In the genomic region with DNA sequence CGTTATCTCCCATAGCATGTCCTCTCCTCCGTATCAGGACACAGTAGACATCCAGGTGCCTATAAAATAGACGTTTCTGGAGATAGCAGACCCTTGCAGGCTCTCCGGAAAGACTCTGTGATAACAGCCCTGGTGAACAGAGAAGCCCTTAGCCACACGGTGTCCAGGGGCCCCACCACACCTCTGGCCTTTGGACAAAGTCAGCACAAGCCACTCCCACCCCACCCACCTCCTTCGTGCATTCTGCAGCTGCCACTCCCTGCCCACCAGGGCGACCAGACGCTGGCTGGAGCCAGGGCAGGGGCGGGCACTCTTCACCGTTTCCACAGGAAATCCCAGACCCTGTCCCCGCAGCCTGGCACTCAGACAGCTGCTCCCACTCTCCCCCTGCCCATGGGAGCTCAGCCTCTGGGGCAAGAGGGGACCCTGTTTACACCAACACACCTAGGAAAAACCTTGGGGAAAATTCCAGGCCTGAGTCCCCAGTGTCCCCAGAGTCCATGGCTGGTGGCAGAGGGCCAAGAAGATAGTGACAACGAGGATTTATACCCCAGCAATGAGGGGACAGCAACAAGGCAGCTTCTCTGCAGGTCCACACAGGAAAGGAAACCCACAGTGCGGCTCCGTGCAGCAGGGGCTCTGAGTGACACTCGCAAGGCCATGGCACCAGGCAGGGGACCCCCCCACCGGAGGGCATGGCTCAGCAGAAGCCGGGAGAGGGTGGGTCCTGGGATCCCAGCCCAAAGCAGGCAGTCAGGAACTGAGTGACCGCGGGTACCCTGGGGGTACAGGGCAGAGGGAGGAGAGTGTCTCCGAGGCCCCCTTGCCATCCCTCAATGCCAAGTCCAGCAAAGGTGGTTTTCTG, we compare ENCODE assay signal across 22 cellular contexts. TPM values are rescaled to one million over a fixed set of nuclear protein-coding genes. Genes with fewer than 3 reads are reported as not detected.
DNase-seq lines count a peak whose midpoint lies in the region; ATAC-seq, FAIRE-seq and TF ChIP-seq lines count a peak whose summit lies in the region.
"Had no signal": no experiment of that assay in that cellular context is flagged by ENCODE, and none has a peak within 500 bp of the region (broad histone marks: within the 10 kb centered on the region; RNA-seq: fewer than 3 reads in every experiment).

No MANE protein-coding gene starts in this region.

- H2BK5ac ChIP-seq in neuronal stem cell (ENCODE audit: low read length) = no peak overlapping the region

- no peak for TF ChIP-seq EP300 in HepG2 (IDR thresholded peaks at IDR 0.05; ENCODE audit: low read depth in 2 of 2, low read length in 2 of 2)
- no peak for TF ChIP-seq EP300 in HepG2 (CRISPR knock-in tag; IDR thresholded peaks at IDR 0.05; ENCODE audit: borderline replicate concordance)

- TF ChIP-seq RAD21 in HepG2 (CRISPR knock-in tag; IDR thresholded peaks at IDR 0.05) = no peak

- peaks cover 10% of the 10 kb centered on the region for H3K27me3 Mint-ChIP-seq in osteocyte (ENCODE audit: unreplicated experiment)
- peaks cover 37% of the 10 kb centered on the region for H3K27me3 Mint-ChIP-seq in nephron progenitor cell (ENCODE audit: low read depth, poor library complexity)

- H3K36me3 ChIP-seq in HepG2 (replicated peaks in 1 of 2; ENCODE audit: control insufficient read depth in 1 of 2, insufficient read depth in 2 of 2, low read length in 2 of 2) (no peaks in the 10 kb centered on the region), right lobe of liver (no peaks in the 10 kb centered on the region), Peyer's patch (no peaks in the 10 kb centered on the region), neuronal stem cell (replicated peaks in 1 of 2; ENCODE audit: control insufficient read depth in 2 of 2, insufficient read depth in 2 of 2, low read length in 2 of 2) (no peaks in the 10 kb centered on the region), testis (ENCODE audit: low read depth, missing control alignments) (no peaks in the 10 kb centered on the region)

- DNase-seq in HepG2 (ENCODE audit: low spot score) (peak; percentile 55), right lobe of liver (no peak), Peyer's patch (peak in 2 of 3 donors; percentile 61 to 66), neuronal stem cell (ENCODE audit: low spot score) (no peak), osteocyte (ENCODE audit: extremely low spot score, unreplicated experiment) (no peak), testis (no peak), nephron progenitor cell (no peak)
- DNase-seq: DMS153, GDM1, NCI-H1417, NCI-H187, NCI-H2107, NCI-H510A, NCI-H748 treated with DMSO at 0.1 percent for 48 hours, RPMI8226, SHP77 treated with DMSO at 0.1 percent for 48 hours had no signal

- no peak overlapping the region for H2AFZ ChIP-seq in HepG2 (ENCODE audit: low read length)
- no peak overlapping the region for H2AFZ ChIP-seq in neuronal stem cell (ENCODE audit: low read length)

- TF ChIP-seq POLR2A in HepG2 (IDR thresholded peaks at IDR 0.05; ENCODE audit: insufficient read depth in 1 of 2, low read depth in 2 of 2, low read length in 2 of 2) (0 out of 4 replicates have a peak, but pooled peaks of 1 of the 2 experiments have one; percentile 26), right lobe of liver (IDR thresholded peaks at IDR 0.05) (no peak), Peyer's patch (IDR thresholded peaks at IDR 0.05) (peak in 1 of 2 donors; percentile 27), testis (IDR thresholded peaks at IDR 0.05) (no peak)

- H3K27ac Mint-ChIP-seq in osteocyte (ENCODE audit: unreplicated experiment) (no peak overlapping the region), nephron progenitor cell (no peak overlapping the region)
- H3K27ac Mint-ChIP-seq: CD14-positive monocyte had no signal

- H3K9me3 ChIP-seq in HepG2 (ENCODE audit: low read length) = no peaks in the 10 kb centered on the region
- no peaks in the 10 kb centered on the region for H3K9me3 ChIP-seq in right lobe of liver
- H3K9me3 ChIP-seq in Peyer's patch = no peaks in the 10 kb centered on the region
- H3K9me3 ChIP-seq in neuronal stem cell (replicated peaks in 1 of 2; ENCODE audit: control insufficient read depth in 2 of 2, insufficient read depth in 1 of 2, low read depth in 1 of 2, low read length in 2 of 2) = no peaks in the 10 kb centered on the region
- no peaks in the 10 kb centered on the region for H3K9me3 ChIP-seq in testis

- peak overlapping the region; percentile 54 for H2AK5ac ChIP-seq in neuronal stem cell (ENCODE audit: low read depth, low read length)

- POLR2A ChIA-PET in HepG2 (lab: Yijun Ruan, JAX) = no interaction called here

- peak overlapping the region in 2 of 3 experiments; percentile 20 to 61; a peak in 3 of 6 replicates for H3K4me3 ChIP-seq in HepG2 (replicated peaks in 1 of 3; ENCODE audit: insufficient read depth in 1 of 3, low read depth in 2 of 3, low read length in 3 of 3)
- H3K4me3 ChIP-seq in right lobe of liver = no peak overlapping the region
- no peak overlapping the region for H3K4me3 ChIP-seq in Peyer's patch
- no peak overlapping the region for H3K4me3 ChIP-seq in neuronal stem cell (ENCODE audit: low read length in 2 of 2)
- H3K4me3 ChIP-seq in testis = no peak overlapping the region

- CTCF ChIA-PET in HepG2 (lab: Yijun Ruan, JAX; ENCODE audit: low intra/inter-chr PET ratio, low total read pairs) = no interaction called here

- no peak overlapping the region for H2BK120ac ChIP-seq in neuronal stem cell (ENCODE audit: low read depth, low read length)

- H2BK12ac ChIP-seq in neuronal stem cell (ENCODE audit: low read length) = peak overlapping the region; percentile 22

- H3K4ac ChIP-seq in neuronal stem cell (ENCODE audit: low read length) = no peak overlapping the region

- H3K9ac ChIP-seq in HepG2 (ENCODE audit: insufficient read depth, low read depth, low read length) (no peak overlapping the region), neuronal stem cell (ENCODE audit: low read depth, low read length, poor library complexity) (peak overlapping the region; percentile 44)
- H3K9ac ChIP-seq: KMS-11 had no signal

- ATAC-seq in HepG2 (peak; percentile 83), right lobe of liver (no peak)

- in situ Hi-C loops in HepG2 (cut with HindIII; ENCODE audit: extremely low pct_ligation_motif_present, low pct_unique_long_range_greater_than_20kb) = no loop called here

- WGBS in HepG2 (ENCODE audit: low lambda C conversion rate) = 15% methylated on average over 11 of the region's 20 CpGs
- 31% methylated on average over 3 of the region's 20 CpGs for WGBS in right lobe of liver (ENCODE audit: insufficient coverage, low coverage, low lambda C conversion rate, missing lambda C conversion rate)
- WGBS in neuronal stem cell (ENCODE audit: extremely low coverage in 2 of 2, insufficient read length in 2 of 2, insufficient replicate concordance in 1 of 2), 2 donors = no CpG with 5 or more reads among the region's 20 CpGs
- 61 to 77% methylated on average over 10 to 20 of the region's 20 CpGs for whole genome bisulfite sequencing in testis, 2 donors

- H3K18ac ChIP-seq in neuronal stem cell (ENCODE audit: low read length) = no peak overlapping the region

- no peaks in the 10 kb centered on the region for H3K4me1 Mint-ChIP-seq in osteocyte (ENCODE audit: unreplicated experiment)
- peaks cover 21% of the 10 kb centered on the region for H3K4me1 Mint-ChIP-seq in nephron progenitor cell
- H3K4me1 Mint-ChIP-seq: CD14-positive monocyte had no signal

- no TSS peak for BruUV-seq in HepG2 (replicated peaks; lab: Mats Ljungman, UMichigan)

- H3K4me1 ChIP-seq in HepG2 (ENCODE audit: insufficient read depth, low read length) = peaks cover 67% of the 10 kb centered on the region
- H3K4me1 ChIP-seq in right lobe of liver = no peaks in the 10 kb centered on the region
- H3K4me1 ChIP-seq in Peyer's patch = no peaks in the 10 kb centered on the region
- H3K4me1 ChIP-seq in neuronal stem cell (ENCODE audit: control insufficient read depth in 2 of 2, insufficient read depth in 1 of 2, low read depth in 1 of 2, low read length in 2 of 2) = no peaks in the 10 kb centered on the region
- no peaks in the 10 kb centered on the region for H3K4me1 ChIP-seq in testis

- no peak overlapping the region for H2BK15ac ChIP-seq in neuronal stem cell (ENCODE audit: low read length)

- no peak overlapping the region for H3K27ac ChIP-seq in HepG2 (ENCODE audit: extremely low read length, insufficient read depth, low read length)
- H3K27ac ChIP-seq in right lobe of liver = no peak overlapping the region
- H3K27ac ChIP-seq in Peyer's patch = no peak overlapping the region
- no peak overlapping the region for H3K27ac ChIP-seq in neuronal stem cell (replicated peaks; ENCODE audit: low read length)
- no peak overlapping the region for H3K27ac ChIP-seq in testis
- H3K27ac ChIP-seq: KMS-11 had no signal

- H4K20me1 ChIP-seq in HepG2 (ENCODE audit: insufficient read depth, low read length) = no peaks in the 10 kb centered on the region

- H3K36me3 Mint-ChIP-seq in osteocyte (ENCODE audit: unreplicated experiment) = no peaks in the 10 kb centered on the region
- H3K36me3 Mint-ChIP-seq in nephron progenitor cell (ENCODE audit: low read depth) = no peaks in the 10 kb centered on the region
- H3K36me3 Mint-ChIP-seq: CD14-positive monocyte had no signal

- intact Hi-C loops in HepG2 (cut with micrococcal nuclease; ENCODE audit: unreplicated experiment) (no loop called here), right lobe of liver (cut with DNase I) (no loop called here), testis (cut with DNase I; ENCODE audit: low total_unique reads) (no loop called here)

- H3K79me2 ChIP-seq in HepG2 (ENCODE audit: insufficient read depth, low read length) = no peaks in the 10 kb centered on the region

- no peak overlapping the region for H4K91ac ChIP-seq in neuronal stem cell (ENCODE audit: low read depth, low read length, poor library complexity)

- H3K23ac ChIP-seq in neuronal stem cell (ENCODE audit: low read depth, low read length, poor library complexity) = no peak overlapping the region

- no peak overlapping the region for H4K8ac ChIP-seq in neuronal stem cell (ENCODE audit: low read depth, low read length)

- H3K4me3 Mint-ChIP-seq in osteocyte (ENCODE audit: unreplicated experiment) (no peak overlapping the region), nephron progenitor cell (no peak overlapping the region)
- H3K4me3 Mint-ChIP-seq: CD14-positive monocyte had no signal

- H3K9me3 Mint-ChIP-seq in osteocyte (ENCODE audit: unreplicated experiment) (no peaks in the 10 kb centered on the region), nephron progenitor cell (peaks cover 4% of the 10 kb centered on the region)
- H3K9me3 Mint-ChIP-seq: CD14-positive monocyte had no signal

- H3K27me3 ChIP-seq in HepG2 (ENCODE audit: control insufficient read depth in 1 of 2, insufficient read depth in 2 of 2, low read length in 2 of 2) = peaks cover 8 to 25% of the 10 kb centered on the region in 2 experiments; a peak in 3 of 5 replicates
- H3K27me3 ChIP-seq in right lobe of liver = no peaks in the 10 kb centered on the region
- no peaks in the 10 kb centered on the region for H3K27me3 ChIP-seq in Peyer's patch
- H3K27me3 ChIP-seq in neuronal stem cell (ENCODE audit: control insufficient read depth in 3 of 3, insufficient read depth in 3 of 3, low read depth in 1 of 3, low read length in 3 of 3) = peaks cover 0 to 47% (median 0%) of the 10 kb centered on the region in 3 experiments
- H3K27me3 ChIP-seq in testis = no peaks in the 10 kb centered on the region

- peak; percentile 9; the same call in 1 of the 2 replicates for TF ChIP-seq CTCF in HepG2 (CRISPR knock-in tag; IDR thresholded peaks at IDR 0.05)
- TF ChIP-seq CTCF in right lobe of liver (IDR thresholded peaks at IDR 0.05) = no peak
- TF ChIP-seq CTCF in Peyer's patch (IDR thresholded peaks at IDR 0.05) = no peak
- no peak for TF ChIP-seq CTCF in osteocyte (IDR thresholded peaks at IDR 0.05)
- TF ChIP-seq CTCF in testis (IDR thresholded peaks at IDR 0.05) = no peak
- TF ChIP-seq CTCF in nephron progenitor cell (IDR thresholded peaks at IDR 0.05) = no peak

- peak overlapping the region; percentile 56 for H3K14ac ChIP-seq in neuronal stem cell (ENCODE audit: low read length)

- peak; percentile 23 for FAIRE-seq in HepG2 (lab: Jason Lieb, UNC)
- FAIRE-seq: H54 had no signal

- H3K79me1 ChIP-seq in neuronal stem cell (ENCODE audit: low read depth, low read length) = no peaks in the 10 kb centered on the region

- H3K4me2 ChIP-seq in HepG2 (ENCODE audit: low read depth, low read length) = peak overlapping the region; percentile 68
- H3K4me2 ChIP-seq in neuronal stem cell (ENCODE audit: insufficient read depth, low read length, poor library complexity, severe bottlenecking) = no peak overlapping the region
- H3K4me2 ChIP-seq: KMS-11 had no signal

RNA-seq across cellular contexts. Expression of a gene that starts 15.2 kb away (rescaled TPM):
- total RNA-seq in HepG2 (2016; rRNA removed; fragmentation: Illumina TruSeq; extraction: Trizol) (0.76 and 2.2 TPM in 2 replicates), right lobe of liver (10 to 100 TPM in 4 of 6 experiments, 1 to 10 TPM in 2; 3.4 to 43.2 (median 17.8) TPM), Peyer's patch (10 to 100 TPM in 3 of 4 donors, not detected in 1; 17.2 to 27.3 (median 22.5) TPM), osteocyte (not detected in 2 replicates), testis (under 1 TPM; 0.12 to 0.24 TPM)
- total RNA-seq in HepG2 (2016; cell fraction: cytosol; rRNA removed; fragmentation: Illumina TruSeq; extraction: Trizol; ENCODE audit: low read depth) = 0.30 TPM in 1 of 2 replicates, not detected in the other
- 0.54 and 2.3 TPM in 2 replicates for total RNA-seq in HepG2 (2016; cell fraction: insoluble cytoplasmic fraction; rRNA removed; fragmentation: Illumina TruSeq; extraction: Trizol)
- 0.28 and 0.41 TPM in 2 replicates for total RNA-seq in HepG2 (2016; cell fraction: membrane; rRNA removed; fragmentation: Illumina TruSeq; extraction: Trizol)
- 3.2 and 3.4 TPM in 2 replicates for total RNA-seq in HepG2 (2016; cell fraction: nucleus; rRNA removed; fragmentation: Illumina TruSeq; extraction: Trizol)
- polyA plus RNA-seq in HepG2 (2011; rRNA removed) (1.1 and 2.2 TPM in 2 replicates), testis (ENCODE audit: insufficient read depth, low read depth, low replicate concordance) (not detected)
- 1.2 and 1.3 TPM in 2 replicates for polyA plus RNA-seq in HepG2 (2011; cell fraction: cytosol; rRNA removed)
- polyA plus RNA-seq in HepG2 (2011; cell fraction: nucleus; rRNA removed) = 5.5 and 5.6 TPM in 2 replicates
- 1.7 and 2.5 TPM in 2 replicates for polyA plus RNA-seq in HepG2 (2012)
- 0.20 and 0.24 TPM in 2 replicates for polyA plus RNA-seq in HepG2 (2016; cell fraction: cytosol; fragmentation: Illumina TruSeq; extraction: Trizol; ENCODE audit: low read depth)
- 0.19 and 0.36 TPM in 2 replicates for polyA plus RNA-seq in HepG2 (2016; cell fraction: insoluble cytoplasmic fraction; fragmentation: Illumina TruSeq; extraction: Trizol; ENCODE audit: low read depth)
- 0.15 and 0.29 TPM in 2 replicates for polyA plus RNA-seq in HepG2 (2016; cell fraction: membrane; fragmentation: Illumina TruSeq; extraction: Trizol; ENCODE audit: low read depth)
- polyA plus RNA-seq in HepG2 (2016; cell fraction: nucleus; fragmentation: Illumina TruSeq; extraction: Trizol; ENCODE audit: insufficient read depth, low read depth) = 1.4 and 2.3 TPM in 2 replicates
- 6.6 TPM in 1 of 2 replicates, not detected in the other for polyA minus RNA-seq in HepG2 (2011; rRNA and poly(A)+ RNA removed; ENCODE audit: low replicate concordance)
- 0.79 and 1.1 TPM in 2 replicates for polyA minus RNA-seq in HepG2 (2011; cell fraction: cytosol; rRNA and poly(A)+ RNA removed)
- polyA minus RNA-seq in HepG2 (2011; cell fraction: nucleus; rRNA and poly(A)+ RNA removed) = 10.6 and 12.7 TPM in 2 replicates
- polyA plus RNA-seq in neuronal stem cell (2013, experiment 1 of 2) = not detected
- polyA plus RNA-seq in neuronal stem cell (2013, experiment 2 of 2) = not detected
- total RNA-seq: A172, Daoy, M059J had no signal
- polyA plus RNA-seq: CD14-positive monocyte had no signal

Comparison
In these comparisons a context has a peak if more than half of its experiments do, and no peak if none do; other contexts are left out.
1. DNase-seq: peak in HepG2 (single experiment) and Peyer's patch (2 of 3); none in right lobe of liver (0 of 3), neuronal stem cell (single experiment), osteocyte (single experiment), testis (single experiment) and nephron progenitor cell (single experiment).
2. H3K4me3 ChIP-seq: peak in HepG2 (2 of 3); none in right lobe of liver (0 of 3), Peyer's patch (0 of 4), neuronal stem cell (0 of 2) and testis (0 of 2).